17 cellular contexts compared by ENCODE assay signal in the genomic region with DNA sequence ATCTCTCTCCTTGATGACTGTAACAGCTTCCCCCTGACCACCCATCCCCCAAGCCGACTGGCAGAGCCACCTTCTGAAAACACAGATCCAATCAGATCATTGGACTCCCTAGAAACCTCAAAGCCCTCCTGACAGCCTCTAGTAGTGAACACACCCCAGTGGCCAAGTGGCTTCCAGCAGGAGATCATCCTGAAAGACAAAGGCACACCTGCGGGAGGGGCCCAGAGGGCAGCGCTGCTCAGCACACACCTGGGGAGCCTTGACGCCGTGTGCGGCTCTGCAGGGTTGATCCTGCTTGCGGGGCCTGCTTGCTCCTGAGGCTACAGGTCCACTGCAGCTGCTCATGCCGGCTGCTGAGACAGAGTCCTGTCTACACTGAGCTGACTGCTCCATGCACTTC. TPM values are rescaled to one million over a fixed set of nuclear protein-coding genes. Genes with fewer than 3 reads are reported as not detected.
DNase-seq lines count a peak whose midpoint lies in the region; ATAC-seq and TF ChIP-seq lines count a peak whose summit lies in the region.
"Had no signal": no experiment of that assay in that cellular context is flagged by ENCODE, and none has a peak within 500 bp of the region (broad histone marks: within the 10 kb centered on the region; RNA-seq: fewer than 3 reads in every experiment).

No MANE protein-coding gene starts in this region.

- no peak overlapping the region for H3K56ac ChIP-seq in H9 (ENCODE audit: insufficient read length, low read depth, low read length)

- H3K4me3 Mint-ChIP-seq in H9 (peak overlapping the region; percentile 5 to 8; a peak in 2 of 5 replicates), nephron progenitor cell (no peak overlapping the region)
- no peak overlapping the region for H3K4me3 Mint-ChIP-seq in activated CD4-positive, alpha-beta memory T cell treated with anti-CD3 and anti-CD28 coated beads for 36 hours
- H3K4me3 Mint-ChIP-seq: CD14-positive monocyte, immature natural killer cell had no signal

- no peaks in the 10 kb centered on the region for H3K9me3 ChIP-seq in H9 (ENCODE audit: control insufficient read depth, low read depth, low read length)
- H3K9me3 ChIP-seq: stomach had no signal

- no peak overlapping the region for H2BK5ac ChIP-seq in H9 (ENCODE audit: insufficient read length, low read length)

- no peak overlapping the region for H2BK120ac ChIP-seq in H9 (ENCODE audit: low read depth, low read length, poor library complexity, severe bottlenecking)

- no peak overlapping the region for H2BK12ac ChIP-seq in H9 (ENCODE audit: insufficient read length, low read depth, low read length)

- no peak overlapping the region for H3K18ac ChIP-seq in H9 (ENCODE audit: insufficient read length, low read depth, low read length)

- no peak overlapping the region for H2AFZ ChIP-seq in H9 (ENCODE audit: low read length)

- no peak overlapping the region for H3K23ac ChIP-seq in H9 (ENCODE audit: insufficient read length, low read depth, low read length)

- no peak overlapping the region for H4K8ac ChIP-seq in H9 (replicated peaks; ENCODE audit: insufficient read length, low read depth, low read length)

- POLR2A ChIA-PET in activated CD4-positive, alpha-beta memory T cell treated with anti-CD3 and anti-CD28 coated beads for 36 hours (lab: Charles Lee) = no interaction called here

- no peaks in the 10 kb centered on the region for H3K9me3 Mint-ChIP-seq in H9
- H3K9me3 Mint-ChIP-seq in activated CD4-positive, alpha-beta memory T cell treated with anti-CD3 and anti-CD28 coated beads for 36 hours = no peaks in the 10 kb centered on the region
- H3K9me3 Mint-ChIP-seq in nephron progenitor cell = no peaks in the 10 kb centered on the region
- H3K9me3 Mint-ChIP-seq: immature natural killer cell had no signal

- H3K4me1 Mint-ChIP-seq in H9 (peaks cover 22 to 32% of the 10 kb centered on the region in 2 experiments), nephron progenitor cell (peaks cover 29% of the 10 kb centered on the region)
- H3K4me1 Mint-ChIP-seq in activated CD4-positive, alpha-beta memory T cell treated with anti-CD3 and anti-CD28 coated beads for 36 hours (ENCODE audit: low read depth) = no peaks in the 10 kb centered on the region

- 0 out of 2 replicates have a peak, but pooled peaks cover 3% of the 10 kb centered on the region for H3K4me1 ChIP-seq in H9 (ENCODE audit: insufficient read depth, low read length)

- H3K23me2 ChIP-seq in H9 (ENCODE audit: insufficient read length, low read depth, low read length, poor library complexity, severe bottlenecking) = no peaks in the 10 kb centered on the region

- H3K79me2 ChIP-seq in H9 (ENCODE audit: insufficient read depth, low read length) = no peaks in the 10 kb centered on the region

- H3K27me3 ChIP-seq in H9 (ENCODE audit: insufficient read depth, low read length) = no peaks in the 10 kb centered on the region
- H3K27me3 ChIP-seq: stomach had no signal

- intact Hi-C loops in activated CD4-positive, alpha-beta memory T cell treated with anti-CD3 and anti-CD28 coated beads for 36 hours (cut with micrococcal nuclease) = no loop called here

- no peak overlapping the region for H3K4ac ChIP-seq in H9 (ENCODE audit: low read depth, low read length)

- H3K9ac ChIP-seq in H9 (ENCODE audit: extremely low read depth, insufficient read length, low read length) = no peak overlapping the region

- H3K27ac ChIP-seq in H9 (ENCODE audit: insufficient read length, low read depth, low read length) = no peak overlapping the region

- no peak for ATAC-seq in HG03196 (IDR thresholded peaks at IDR 0.05; ENCODE audit: unreplicated experiment)
- ATAC-seq: HepG2, PC-3 had no signal

- no peak overlapping the region for H2BK20ac ChIP-seq in H9 (ENCODE audit: low read depth, low read length, poor library complexity, severe bottlenecking)

- H3K14ac ChIP-seq in H9 (ENCODE audit: insufficient read depth, low read length) = no peak overlapping the region

- peak overlapping the region in 2 of 3 experiments; percentile 87 to 97; a peak in 4 of 7 replicates for H3K27ac Mint-ChIP-seq in H9
- peak overlapping the region; percentile 33 for H3K27ac Mint-ChIP-seq in activated CD4-positive, alpha-beta memory T cell treated with anti-CD3 and anti-CD28 coated beads for 36 hours
- H3K27ac Mint-ChIP-seq in nephron progenitor cell = peak overlapping the region; percentile 78
- H3K27ac Mint-ChIP-seq: immature natural killer cell had no signal

- H4K91ac ChIP-seq in H9 (ENCODE audit: insufficient read length, low read depth, low read length) = no peak overlapping the region

- no peak overlapping the region for H2BK15ac ChIP-seq in H9 (ENCODE audit: low read depth, low read length)

- no CpG with 5 or more reads among the region's 8 CpGs for WGBS in H9 (ENCODE audit: extremely low coverage, insufficient read length, low lambda C conversion rate)

- TF ChIP-seq CTCF in H9 (conservative IDR thresholded peaks at IDR 0.05) = no peak; the same call in 2 of the 3 replicates
- TF ChIP-seq CTCF in nephron progenitor cell (IDR thresholded peaks at IDR 0.05) = no peak

- H3K27me3 Mint-ChIP-seq in H9 (ENCODE audit: low read depth) (no peaks in the 10 kb centered on the region; the same call in none of the 2 replicates), nephron progenitor cell (ENCODE audit: low read depth, poor library complexity) (peaks cover 2% of the 10 kb centered on the region)
- H3K27me3 Mint-ChIP-seq in activated CD4-positive, alpha-beta memory T cell treated with anti-CD3 and anti-CD28 coated beads for 36 hours = no peaks in the 10 kb centered on the region

- DNase-seq in H9 = peak; percentile 89
- DNase-seq in NCI-H187 (lab: John Stamatoyannopoulos, UW) = peak; percentile 89 to 96
- no peak for DNase-seq in activated CD4-positive, alpha-beta memory T cell treated with anti-CD3 and anti-CD28 coated beads for 36 hours
- DNase-seq in nephron progenitor cell = no peak
- no peak for DNase-seq in stimulated activated CD8-positive, alpha-beta memory T cell treated with anti-CD3 and anti-CD28 coated beads, Interleukin-4, amount 100 ng/mL, for 48 hours
- DNase-seq in NCI-H82 treated with DMSO at 0.1 percent for 48 hours (lab: John Stamatoyannopoulos, UW; ENCODE audit: unreplicated experiment) = no peak
- DNase-seq: activated CD4-positive, alpha-beta T cell treated with anti-CD3 and anti-CD28 coated beads, Interleukin-2, amount 50 U/mL, for 1 hour; activated gamma-delta T cell treated with Interleukin-2 at 50 U/mL for 16 hours; immature natural killer cell; midbrain; NCI-H1105; PC-3; stimulated activated CD4-positive, alpha-beta T cell treated with anti-CD3 and anti-CD28 coated beads, Interleukin-2, amount 100 ng/mL, for 48 hours; stomach had no signal

- no peak overlapping the region for H2AK5ac ChIP-seq in H9 (ENCODE audit: insufficient read length, low read length)

- H4K20me1 ChIP-seq in H9 (ENCODE audit: control insufficient read depth, insufficient read depth, insufficient read length) = no peaks in the 10 kb centered on the region

- CTCF ChIA-PET in activated CD4-positive, alpha-beta memory T cell treated with anti-CD3 and anti-CD28 coated beads for 36 hours (lab: Charles Lee) = interaction anchor here (1.5 to 2.9 kb wide), 2 partner anchors 11 to 229 kb away, joined by 5 to 13 read pairs; no protein-coding TSS in a partner anchor

- no peak overlapping the region for H4K5ac ChIP-seq in H9 (ENCODE audit: insufficient read length, low read depth, low read length)

- H3K36me3 Mint-ChIP-seq in H9 (ENCODE audit: insufficient read depth in 1 of 3, low read depth in 3 of 3) (peaks cover 38 to 70% (median 68%) of the 10 kb centered on the region in 3 experiments), nephron progenitor cell (ENCODE audit: low read depth) (peaks cover 37% of the 10 kb centered on the region)
- H3K36me3 Mint-ChIP-seq in activated CD4-positive, alpha-beta memory T cell treated with anti-CD3 and anti-CD28 coated beads for 36 hours = peaks cover 34% of the 10 kb centered on the region

- no peak overlapping the region for H3T11ph ChIP-seq in H9 (ENCODE audit: low read length)

- no peak overlapping the region for H3K4me2 ChIP-seq in H9 (ENCODE audit: insufficient read depth, insufficient read length, low read length)

- peaks cover 2% of the 10 kb centered on the region for H3K79me1 ChIP-seq in H9 (ENCODE audit: insufficient read depth, low read depth, low read length, poor library complexity, severe bottlenecking)

RNA-seq across cellular contexts. Expression of a gene that starts 41.5 kb away (rescaled TPM):
- 22.5 TPM in 2 replicates for total RNA-seq in H9 (2021)
- 1 to 10 TPM; 6.8 to 7.9 TPM for total RNA-seq in activated CD4-positive, alpha-beta memory T cell treated with anti-CD3 and anti-CD28 coated beads for 36 hours

RNA-seq across cellular contexts. Expression of a gene that starts 41.7 kb away (rescaled TPM):
- total RNA-seq in H9 (2021) = 48.0 and 50.3 TPM in 2 replicates
- total RNA-seq in activated CD4-positive, alpha-beta memory T cell treated with anti-CD3 and anti-CD28 coated beads for 36 hours = 10 to 100 TPM; 45.5 to 49.4 TPM

Comparison
In these comparisons a context has a peak if more than half of its experiments do, and no peak if none do; other contexts are left out.
1. DNase-seq: peak in H9 (single experiment) and NCI-H187 (2 of 2); none in activated CD4-positive, alpha-beta memory T cell treated with anti-CD3 and anti-CD28 coated beads for 36 hours (single experiment), nephron progenitor cell (single experiment), stimulated activated CD8-positive, alpha-beta memory T cell treated with anti-CD3 and anti-CD28 coated beads, Interleukin-4, amount 100 ng/mL, for 48 hours (single experiment) and NCI-H82 treated with DMSO at 0.1 percent for 48 hours (single experiment).
2. H3K27ac Mint-ChIP-seq: peak in every context shown above with its lines; median percentile 92 in H9; 78 in nephron progenitor cell; 33 in activated CD4-positive, alpha-beta memory T cell treated with anti-CD3 and anti-CD28 coated beads for 36 hours.
3. H3K4me3 Mint-ChIP-seq: peak in H9 (2 of 2); none in activated CD4-positive, alpha-beta memory T cell treated with anti-CD3 and anti-CD28 coated beads for 36 hours (single experiment) and nephron progenitor cell (single experiment).